In genomic region chr17:81057079-81057730, GRCh38 we compare ENCODE assay signal across 9 cellular contexts. TPM values are rescaled to one million over a fixed set of nuclear protein-coding genes. Genes with fewer than 3 reads are reported as not detected.
DNase-seq lines count a peak whose midpoint lies in the region; ATAC-seq and TF ChIP-seq lines count a peak whose summit lies in the region.
"Had no signal": no experiment of that assay in that cellular context is flagged by ENCODE, and none has a peak within 500 bp of the region (broad histone marks: within the 10 kb centered on the region; RNA-seq: fewer than 3 reads in every experiment).

No MANE protein-coding gene starts in this region.

- H3K9me3 Mint-ChIP-seq in activated T-helper 1 cell treated with anti-CD3 and anti-CD28 coated beads, Interleukin-12 subunit alpha, Interleukin-12 subunit beta, Interleukin-2, Interleukin-4 antibody, amounts not matched to agents 30 ng/mL and 10 ng/mL and 1 ng/mL, durations not matched to agents 14 hours and 24 hours and 36 hours, result no peaks in the 10 kb centered on the region
- H3K9me3 Mint-ChIP-seq: stimulated activated effector memory CD8-positive, alpha-beta T cell treated with anti-CD3 and anti-CD28 coated beads, Interleukin-12 subunit alpha, Interleukin-12 subunit beta, amount 100 ng/mL, for 72 hours had no signal

- H3K4me1 ChIP-seq in sigmoid colon, result peaks cover 0 to 61% (median 31%) of the 10 kb centered on the region in 4 donors

- H3K27me3 ChIP-seq in H7 (ENCODE audit: control insufficient read depth, insufficient read depth, low read length) (no peaks in the 10 kb centered on the region), sigmoid colon (no peaks in the 10 kb centered on the region)

- H3K36me3 Mint-ChIP-seq in activated T-helper 1 cell treated with anti-CD3 and anti-CD28 coated beads, Interleukin-12 subunit alpha, Interleukin-12 subunit beta, Interleukin-2, Interleukin-4 antibody, amounts not matched to agents 30 ng/mL and 10 ng/mL and 1 ng/mL, durations not matched to agents 14 hours and 24 hours and 36 hours (ENCODE audit: low read depth), result no peaks in the 10 kb centered on the region
- H3K36me3 Mint-ChIP-seq: stimulated activated effector memory CD8-positive, alpha-beta T cell treated with anti-CD3 and anti-CD28 coated beads, Interleukin-12 subunit alpha, Interleukin-12 subunit beta, amount 100 ng/mL, for 72 hours had no signal

- H3K27ac ChIP-seq in sigmoid colon, result peak overlapping the region; percentile 73 to 87 (median 78)

- ATAC-seq in left cardiac atrium (peak; percentile 79 to 81), GM18520 (IDR thresholded peaks at IDR 0.05; ENCODE audit: unreplicated experiment) (no peak)
- ATAC-seq: stimulated activated effector memory CD8-positive, alpha-beta T cell treated with anti-CD3 and anti-CD28 coated beads, Interleukin-12 subunit alpha, Interleukin-12 subunit beta, amount 100 ng/mL, for 72 hours had no signal

- no peaks in the 10 kb centered on the region for H3K36me3 ChIP-seq in H7 (replicated peaks; ENCODE audit: control insufficient read depth, insufficient read depth, low read length)
- peaks cover 0 to 50% (median 16%) of the 10 kb centered on the region in 4 donors for H3K36me3 ChIP-seq in sigmoid colon

- H3K27ac Mint-ChIP-seq in activated T-helper 1 cell treated with anti-CD3 and anti-CD28 coated beads, Interleukin-12 subunit alpha, Interleukin-12 subunit beta, Interleukin-2, Interleukin-4 antibody, amounts not matched to agents 30 ng/mL and 10 ng/mL and 1 ng/mL, durations not matched to agents 14 hours and 24 hours and 36 hours, result peak overlapping the region; percentile 34
- H3K27ac Mint-ChIP-seq: stimulated activated effector memory CD8-positive, alpha-beta T cell treated with anti-CD3 and anti-CD28 coated beads, Interleukin-12 subunit alpha, Interleukin-12 subunit beta, amount 100 ng/mL, for 72 hours had no signal

- no peak overlapping the region for H3K4me3 Mint-ChIP-seq in activated T-helper 1 cell treated with anti-CD3 and anti-CD28 coated beads, Interleukin-12 subunit alpha, Interleukin-12 subunit beta, Interleukin-2, Interleukin-4 antibody, amounts not matched to agents 30 ng/mL and 10 ng/mL and 1 ng/mL, durations not matched to agents 14 hours and 24 hours and 36 hours
- H3K4me3 Mint-ChIP-seq: stimulated activated effector memory CD8-positive, alpha-beta T cell treated with anti-CD3 and anti-CD28 coated beads, Interleukin-12 subunit alpha, Interleukin-12 subunit beta, amount 100 ng/mL, for 72 hours had no signal

- TF ChIP-seq EP300 in sigmoid colon (IDR thresholded peaks at IDR 0.05), result peak; percentile 34 to 92 (median 78)

- TF ChIP-seq POLR2A in sigmoid colon (IDR thresholded peaks at IDR 0.05), result peak in 1 of 2 donors; percentile 8

- H3K4me3 ChIP-seq in H7 (ENCODE audit: insufficient read depth, low read depth, low read length) (no peak overlapping the region), sigmoid colon (no peak overlapping the region)

- peaks cover 6% of the 10 kb centered on the region for H3K27me3 Mint-ChIP-seq in activated T-helper 1 cell treated with anti-CD3 and anti-CD28 coated beads, Interleukin-12 subunit alpha, Interleukin-12 subunit beta, Interleukin-2, Interleukin-4 antibody, amounts not matched to agents 30 ng/mL and 10 ng/mL and 1 ng/mL, durations not matched to agents 14 hours and 24 hours and 36 hours (ENCODE audit: insufficient read depth)

- DNase-seq in H7 (peak; percentile 85), left cardiac atrium (peak; percentile 62), sigmoid colon (peak; percentile 93), NCI-H2029 (lab: John Stamatoyannopoulos, UW) (no peak), GOT3 (lab: John Stamatoyannopoulos, UW) (no peak)
- no peak for DNase-seq in activated T-helper 1 cell treated with anti-CD3 and anti-CD28 coated beads, Interleukin-12 subunit alpha, Interleukin-12 subunit beta, Interleukin-2, Interleukin-4 antibody, amounts not matched to agents 30 ng/mL and 10 ng/mL and 1 ng/mL, durations not matched to agents 14 hours and 24 hours and 36 hours (ENCODE audit: low spot score)
- DNase-seq in stimulated activated naive CD4-positive, alpha-beta T cell treated with Interleukin-2 at 50 U/mL for 16 hours (lab: John Stamatoyannopoulos, UW), result no peak

- H3K4me1 Mint-ChIP-seq in activated T-helper 1 cell treated with anti-CD3 and anti-CD28 coated beads, Interleukin-12 subunit alpha, Interleukin-12 subunit beta, Interleukin-2, Interleukin-4 antibody, amounts not matched to agents 30 ng/mL and 10 ng/mL and 1 ng/mL, durations not matched to agents 14 hours and 24 hours and 36 hours (ENCODE audit: low read depth), result no peaks in the 10 kb centered on the region

- 19 to 64% methylated on average over 14 of the region's 14 CpGs for WGBS in sigmoid colon, 2 donors

- no peaks in the 10 kb centered on the region for H3K9me3 ChIP-seq in sigmoid colon

- TF ChIP-seq CTCF in sigmoid colon (IDR thresholded peaks at IDR 0.05), result no peak

- intact Hi-C loops in activated T-helper 1 cell treated with anti-CD3 and anti-CD28 coated beads, Interleukin-12 subunit alpha, Interleukin-12 subunit beta, Interleukin-2, Interleukin-4 antibody, amounts not matched to agents 30 ng/mL and 10 ng/mL and 1 ng/mL, durations not matched to agents 14 hours and 24 hours and 36 hours (cut with micrococcal nuclease), result no loop called here
- intact Hi-C loops in left cardiac atrium (cut with DNase I) (no loop called here), sigmoid colon (cut with DNase I) (no loop called here)

RNA-seq across cellular contexts. Expression of gene BAIAP2, which starts 22.3 kb away (rescaled TPM):
- 14.9 and 19.5 TPM in 2 replicates for total RNA-seq in H7 (2014; rRNA removed; shearing (Covaris generic))
- total RNA-seq in activated T-helper 1 cell treated with anti-CD3 and anti-CD28 coated beads, Interleukin-12 subunit alpha, Interleukin-12 subunit beta, Interleukin-2, Interleukin-4 antibody, amounts not matched to agents 30 ng/mL and 10 ng/mL and 1 ng/mL, durations not matched to agents 14 hours and 24 hours and 36 hours, result 4.3 and 5.8 TPM in 2 replicates
- total RNA-seq in left cardiac atrium, result 10 to 100 TPM; 32.8 to 38.0 TPM
- total RNA-seq in sigmoid colon, result 10 to 100 TPM; 32.6 to 52.3 (median 50.9) TPM
- polyA plus RNA-seq in sigmoid colon, result 10 to 100 TPM in 2 of 3 donors, 1 to 10 TPM in 1; 6.5 to 17.2 (median 14.4) TPM

Comparison
In these comparisons a context has a peak if more than half of its experiments do, and no peak if none do; other contexts are left out.
1. DNase-seq: peak in H7 (single experiment), left cardiac atrium (single experiment) and sigmoid colon (single experiment); none in activated T-helper 1 cell treated with anti-CD3 and anti-CD28 coated beads, Interleukin-12 subunit alpha, Interleukin-12 subunit beta, Interleukin-2, Interleukin-4 antibody, amounts not matched to agents 30 ng/mL and 10 ng/mL and 1 ng/mL, durations not matched to agents 14 hours and 24 hours and 36 hours (single experiment), NCI-H2029 (single experiment), GOT3 (single experiment) and stimulated activated naive CD4-positive, alpha-beta T cell treated with Interleukin-2 at 50 U/mL for 16 hours (single experiment).